In genomic region chr12:119686776-119687175, GRCh38 we compare ENCODE assay signal across 20 cellular contexts. TPM values are rescaled to one million over a fixed set of nuclear protein-coding genes. Genes with fewer than 3 reads are reported as not detected.
DNase-seq lines count a peak whose midpoint lies in the region; ATAC-seq and FAIRE-seq lines count a peak whose summit lies in the region.
"Had no signal": no experiment of that assay in that cellular context is flagged by ENCODE, and none has a peak within 500 bp of the region (broad histone marks: within the 10 kb centered on the region; RNA-seq: fewer than 3 reads in every experiment).

No MANE protein-coding gene starts in this region.

- ATAC-seq in T-helper 17 cell (no peak), HG03175 (IDR thresholded peaks at IDR 0.05; ENCODE audit: unreplicated experiment) (no peak)

- H3K4me1 Mint-ChIP-seq in T-helper 17 cell = peaks cover 9% of the 10 kb centered on the region

- H3K4me3 Mint-ChIP-seq in T-helper 17 cell = no peak overlapping the region
- H3K4me3 Mint-ChIP-seq: CD4-positive, CD25-positive, alpha-beta regulatory T cell had no signal

- no peak overlapping the region for H3K4me3 ChIP-seq in duodenal mucosa (ENCODE audit: low read depth in 1 of 2, low read length in 2 of 2)
- no peak overlapping the region for H3K4me3 ChIP-seq in muscle layer of duodenum (ENCODE audit: low read depth in 1 of 2, low read length in 2 of 2)

- no peaks in the 10 kb centered on the region for H3K36me3 Mint-ChIP-seq in T-helper 17 cell (ENCODE audit: low read depth)

- no peaks in the 10 kb centered on the region for H3K27me3 ChIP-seq in duodenal mucosa (ENCODE audit: control insufficient read depth in 1 of 2, insufficient read depth in 2 of 2, low read length in 2 of 2)
- no peaks in the 10 kb centered on the region for H3K27me3 ChIP-seq in muscle layer of duodenum (ENCODE audit: low read depth, low read length)

- DNase-seq in T-helper 17 cell (no peak), frontal cortex (ENCODE audit: low spot score in 2 of 2) (no peak)
- DNase-seq in stimulated activated CD4-positive, alpha-beta T cell treated with anti-CD3 and anti-CD28 coated beads, Interleukin-4, amount 100 ng/mL, for 4 hours = no peak
- DNase-seq: Caco-2; CD4-positive, CD25-positive, alpha-beta regulatory T cell; H7; KBM-7; NCI-H1417 treated with DMSO at 0.1 percent for 48 hours; NCI-H2029; NCI-H2171; NCI-H446; NK-92 treated with Interleukin-12 subunit alpha and Interleukin-12 subunit beta, amount 100 ng/mL, for 24 hours; OCI-M1; RPMI8226; SIG-M5 had no signal

- H3K9ac ChIP-seq in duodenal mucosa (ENCODE audit: low read depth in 1 of 2, low read length in 2 of 2) = peak overlapping the region in 1 of 2 donors; percentile 28

- H3K9me3 ChIP-seq in T-helper 17 cell (ENCODE audit: control insufficient read depth, low read length, poor library complexity, severe bottlenecking) (no peaks in the 10 kb centered on the region), duodenal mucosa (ENCODE audit: control insufficient read depth in 1 of 2, low read length in 2 of 2) (no peaks in the 10 kb centered on the region), muscle layer of duodenum (ENCODE audit: control insufficient read depth in 1 of 2, low read length in 2 of 2) (no peaks in the 10 kb centered on the region)
- H3K9me3 ChIP-seq: Caco-2 had no signal

- H3K36me3 ChIP-seq in duodenal mucosa (ENCODE audit: control insufficient read depth in 1 of 2, insufficient read depth in 2 of 2, low read length in 2 of 2) = peaks cover 3 to 6% of the 10 kb centered on the region in 2 donors
- H3K36me3 ChIP-seq in muscle layer of duodenum (ENCODE audit: control insufficient read depth in 1 of 2, insufficient read depth in 2 of 2, low read length in 2 of 2) = peaks cover 4 to 7% of the 10 kb centered on the region in 2 donors

- H3K27me3 Mint-ChIP-seq in T-helper 17 cell = no peaks in the 10 kb centered on the region
- H3K27me3 Mint-ChIP-seq: CD4-positive, CD25-positive, alpha-beta regulatory T cell had no signal

- no peak for FAIRE-seq in frontal cortex (lab: Jason Lieb, UNC)
- FAIRE-seq: GM19239 had no signal

- H3K4me1 ChIP-seq in duodenal mucosa (ENCODE audit: control insufficient read depth in 1 of 2, insufficient read depth in 2 of 2, low read length in 2 of 2) (peaks cover 71 to 83% of the 10 kb centered on the region in 2 donors), muscle layer of duodenum (ENCODE audit: control insufficient read depth in 1 of 2, insufficient read depth in 2 of 2, low read length in 2 of 2) (peaks cover 0 to 3% of the 10 kb centered on the region in 2 donors)

- H3K27ac ChIP-seq in duodenal mucosa (ENCODE audit: low read depth, low read length) (peak overlapping the region; percentile 53), muscle layer of duodenum (ENCODE audit: low read length) (peak overlapping the region; percentile 19), temporal lobe (ENCODE audit: low read depth, low read length) (peak overlapping the region; percentile 23)

- H3K27ac Mint-ChIP-seq in T-helper 17 cell = peak overlapping the region; percentile 51
- H3K27ac Mint-ChIP-seq: CD4-positive, CD25-positive, alpha-beta regulatory T cell had no signal

RNA-seq across cellular contexts. Expression of gene PRKAB1, which starts 18.8 kb away (rescaled TPM):
- total RNA-seq in T-helper 17 cell (10 to 100 TPM; 20.4 to 28.2 TPM), temporal lobe (14.0 TPM), frontal cortex (15.9 TPM)
